In the genomic region with DNA sequence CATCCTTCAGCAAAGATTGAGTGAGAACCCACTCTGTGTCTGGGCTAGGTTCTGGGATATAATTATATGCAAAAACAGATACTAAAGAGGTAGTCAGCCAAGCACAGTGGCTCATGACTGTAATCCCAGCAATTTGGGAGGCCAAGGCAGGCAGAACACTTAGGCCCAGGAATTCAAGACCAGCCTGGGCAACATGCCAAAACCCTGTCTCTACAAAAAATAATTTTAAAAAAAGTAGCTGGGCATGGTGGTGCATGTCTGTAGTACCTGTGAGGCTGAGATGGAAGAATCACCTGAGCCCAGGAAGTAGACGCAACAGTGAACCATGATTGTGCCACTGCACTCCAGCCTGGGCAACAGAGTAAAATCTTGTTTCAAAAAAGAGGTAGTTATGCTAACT, we compare ENCODE assay signal across 18 cellular contexts.
"Had no signal": no experiment of that assay in that cellular context is flagged by ENCODE, and none has a peak within 500 bp of the region (broad histone marks: within the 10 kb centered on the region; RNA-seq: fewer than 3 reads in every experiment).

No MANE protein-coding gene starts in this region.

- H3K36me3 Mint-ChIP-seq: stimulated activated naive B cell treated with anti-CD40 and anti-IgM and Interleukin-4, amounts not matched to agents 10 μg/mL and 1 μg/mL and 100 μg/mL, for 72 hours; T-cell had no signal

- H3K4me3 ChIP-seq: ascending aorta, coronary artery, right atrium auricular region, upper lobe of left lung had no signal

- H3K27me3 ChIP-seq: ascending aorta, neutrophil, right atrium auricular region, upper lobe of left lung had no signal

- H3K4me1 ChIP-seq: ascending aorta, right atrium auricular region, upper lobe of left lung had no signal

- H3K27me3 Mint-ChIP-seq: stimulated activated naive B cell treated with anti-CD40 and anti-IgM and Interleukin-4, amounts not matched to agents 10 μg/mL and 1 μg/mL and 100 μg/mL, for 72 hours had no signal

- ATAC-seq: activated CD4-positive, alpha-beta T cell treated with anti-CD3 and anti-CD28 coated beads for 36 hours; activated T-cell treated with anti-CD3 and anti-CD28 coated beads, Interleukin-2, amount 50 U/mL, for 72 hours; left ventricle myocardium superior; stimulated activated naive B cell treated with anti-CD40 and anti-IgM and Interleukin-4, amounts not matched to agents 10 μg/mL and 1 μg/mL and 100 μg/mL, for 72 hours; T-cell had no signal

- H3K27ac ChIP-seq: ascending aorta, coronary artery, neutrophil, right atrium auricular region, upper lobe of left lung had no signal

- H3K27ac Mint-ChIP-seq: activated CD4-positive, alpha-beta memory T cell treated with anti-CD3 and anti-CD28 coated beads, Interleukin-2, amount 10 ng/mL, durations not matched to agents 7 days and 5 days; activated CD4-positive, alpha-beta T cell treated with anti-CD3 and anti-CD28 coated beads for 36 hours; activated T-cell treated with anti-CD3 and anti-CD28 coated beads, Interleukin-2, amount 50 U/mL, for 72 hours; stimulated activated naive B cell treated with anti-CD40 and anti-IgM and Interleukin-4, amounts not matched to agents 10 μg/mL and 1 μg/mL and 100 μg/mL, for 72 hours; T-cell had no signal

- H3K4me3 Mint-ChIP-seq: activated CD4-positive, alpha-beta memory T cell treated with anti-CD3 and anti-CD28 coated beads, Interleukin-2, amount 10 ng/mL, durations not matched to agents 7 days and 5 days; activated CD4-positive, alpha-beta T cell treated with anti-CD3 and anti-CD28 coated beads for 36 hours; activated T-cell treated with anti-CD3 and anti-CD28 coated beads, Interleukin-2, amount 50 U/mL, for 72 hours; stimulated activated naive B cell treated with anti-CD40 and anti-IgM and Interleukin-4, amounts not matched to agents 10 μg/mL and 1 μg/mL and 100 μg/mL, for 72 hours; T-cell had no signal

- H3K9me3 Mint-ChIP-seq: activated CD4-positive, alpha-beta memory T cell treated with anti-CD3 and anti-CD28 coated beads, Interleukin-2, amount 10 ng/mL, durations not matched to agents 7 days and 5 days; activated T-cell treated with anti-CD3 and anti-CD28 coated beads, Interleukin-2, amount 50 U/mL, for 72 hours; stimulated activated naive B cell treated with anti-CD40 and anti-IgM and Interleukin-4, amounts not matched to agents 10 μg/mL and 1 μg/mL and 100 μg/mL, for 72 hours; T-cell had no signal

- H3K9me3 ChIP-seq: ascending aorta, neutrophil, right atrium auricular region, upper lobe of left lung had no signal

- DNase-seq: activated CD4-positive, alpha-beta memory T cell treated with anti-CD3 and anti-CD28 coated beads, Interleukin-2, amount 10 ng/mL, durations not matched to agents 7 days and 5 days; activated CD4-positive, alpha-beta T cell treated with anti-CD3 and anti-CD28 coated beads for 36 hours; activated naive CD4-positive, alpha-beta T cell; activated T-cell treated with anti-CD3 and anti-CD28 coated beads, Interleukin-2, amount 50 U/mL, for 72 hours; effector CD4-positive, alpha-beta T cell; kidney; left ventricle myocardium superior; midbrain; posterior cingulate gyrus; stimulated activated CD4-positive, alpha-beta T cell treated with anti-CD3 and anti-CD28 coated beads, Interleukin-1b, Interleukin-23, amount 100 ng/mL, for 48 hours; stimulated activated naive B cell treated with anti-CD40 and anti-IgM and Interleukin-4, amounts not matched to agents 10 μg/mL and 1 μg/mL and 100 μg/mL, for 72 hours; T-cell; T1000; upper lobe of left lung had no signal

- H3K36me3 ChIP-seq: ascending aorta, neutrophil, right atrium auricular region, upper lobe of left lung had no signal

- H3K4me1 Mint-ChIP-seq: activated CD4-positive, alpha-beta memory T cell treated with anti-CD3 and anti-CD28 coated beads, Interleukin-2, amount 10 ng/mL, durations not matched to agents 7 days and 5 days; activated CD4-positive, alpha-beta T cell treated with anti-CD3 and anti-CD28 coated beads for 36 hours; stimulated activated naive B cell treated with anti-CD40 and anti-IgM and Interleukin-4, amounts not matched to agents 10 μg/mL and 1 μg/mL and 100 μg/mL, for 72 hours; T-cell had no signal

- FAIRE-seq: kidney had no signal
